In the genomic region with DNA sequence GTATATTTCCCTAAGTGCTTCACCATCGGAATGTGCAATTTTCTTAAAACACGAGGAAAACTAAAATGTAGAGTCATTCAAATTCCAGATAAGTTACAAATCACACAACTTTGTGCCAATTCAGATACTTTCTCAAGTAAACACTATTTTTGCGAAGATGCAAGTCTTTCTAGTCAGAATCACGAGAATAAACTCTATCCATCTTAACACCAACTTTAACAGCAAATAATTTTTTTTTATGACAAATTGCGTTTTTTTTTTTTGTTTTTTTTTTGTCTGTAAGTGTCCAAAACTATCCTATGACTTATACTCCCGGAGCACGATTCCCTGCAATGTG, we compare ENCODE assay signal across 8 cellular contexts. TPM values are rescaled to one million over a fixed set of nuclear protein-coding genes. Genes with fewer than 3 reads are reported as not detected.
DNase-seq lines count a peak whose midpoint lies in the region; ATAC-seq and TF ChIP-seq lines count a peak whose summit lies in the region.

No MANE protein-coding gene starts in this region.

- ATAC-seq in WTC11 = no peak
- no peak for ATAC-seq in HG03039 (IDR thresholded peaks at IDR 0.05; ENCODE audit: unreplicated experiment)

- H3K27ac Mint-ChIP-seq in WTC11 (peak overlapping the region; percentile 99), glutamatergic neuron (ENCODE audit: unreplicated experiment) (peak overlapping the region; percentile 66)

- H3K27me3 Mint-ChIP-seq in WTC11 (ENCODE audit: low read depth) (no peaks in the 10 kb centered on the region), glutamatergic neuron (ENCODE audit: unreplicated experiment) (peaks cover 5% of the 10 kb centered on the region)

- H3K4me1 Mint-ChIP-seq in WTC11 (peaks cover 45% of the 10 kb centered on the region), glutamatergic neuron (ENCODE audit: low read depth, unreplicated experiment) (peaks cover 20% of the 10 kb centered on the region)

- POLR2A ChIA-PET in WTC11 (lab: Charles Lee) = no interaction called here

- H3K4me3 ChIP-seq in GM08714 (ENCODE audit: low read length) (peak overlapping the region; percentile 92), skin epidermis (peak overlapping the region; percentile 71 to 91 (median 75))

- no peaks in the 10 kb centered on the region for H3K9me3 Mint-ChIP-seq in WTC11
- peaks cover 16% of the 10 kb centered on the region for H3K9me3 Mint-ChIP-seq in glutamatergic neuron (ENCODE audit: unreplicated experiment)

- H3K27ac ChIP-seq in skin epidermis = peak overlapping the region in 20 of 21 experiments; percentile 93 to 100 (median 99)

- DNase-seq in WTC11 (ENCODE audit: low spot score) (no peak), glutamatergic neuron (no peak), T1000 (lab: John Stamatoyannopoulos, UW) (no peak), occipital lobe (lab: John Stamatoyannopoulos, UW) (no peak), GM19240 (ENCODE audit: insufficient read length, low spot score) (no peak)

- H3K36me3 Mint-ChIP-seq in WTC11 (no peaks in the 10 kb centered on the region), glutamatergic neuron (ENCODE audit: unreplicated experiment) (no peaks in the 10 kb centered on the region)

- CTCF ChIA-PET in WTC11 (lab: Charles Lee) = interaction anchor here (2.6 to 3.9 kb wide), 2 partner anchors 263 to 359 kb away, joined by 61 to 81 read pairs; no protein-coding TSS in a partner anchor

- no peak for TF ChIP-seq CTCF in WTC11 (IDR thresholded peaks at IDR 0.05)
- TF ChIP-seq CTCF in glutamatergic neuron (IDR thresholded peaks at IDR 0.05; ENCODE audit: partially characterized antibody, unreplicated experiment) = no peak

- peak overlapping the region; percentile 77 for H3K4me3 Mint-ChIP-seq in WTC11
- peak overlapping the region; percentile 91 for H3K4me3 Mint-ChIP-seq in glutamatergic neuron (ENCODE audit: unreplicated experiment)

TF ChIP-seq in WTC11, 78 proteins besides CTCF, POLR2A, EP300 and RAD21 (continues in another document):
- no peak for TF ChIP-seq FOXJ3 (CRISPR knock-in tag; IDR thresholded peaks at IDR 0.05; ENCODE audit: borderline replicate concordance)
- TF ChIP-seq, protein P1, sequence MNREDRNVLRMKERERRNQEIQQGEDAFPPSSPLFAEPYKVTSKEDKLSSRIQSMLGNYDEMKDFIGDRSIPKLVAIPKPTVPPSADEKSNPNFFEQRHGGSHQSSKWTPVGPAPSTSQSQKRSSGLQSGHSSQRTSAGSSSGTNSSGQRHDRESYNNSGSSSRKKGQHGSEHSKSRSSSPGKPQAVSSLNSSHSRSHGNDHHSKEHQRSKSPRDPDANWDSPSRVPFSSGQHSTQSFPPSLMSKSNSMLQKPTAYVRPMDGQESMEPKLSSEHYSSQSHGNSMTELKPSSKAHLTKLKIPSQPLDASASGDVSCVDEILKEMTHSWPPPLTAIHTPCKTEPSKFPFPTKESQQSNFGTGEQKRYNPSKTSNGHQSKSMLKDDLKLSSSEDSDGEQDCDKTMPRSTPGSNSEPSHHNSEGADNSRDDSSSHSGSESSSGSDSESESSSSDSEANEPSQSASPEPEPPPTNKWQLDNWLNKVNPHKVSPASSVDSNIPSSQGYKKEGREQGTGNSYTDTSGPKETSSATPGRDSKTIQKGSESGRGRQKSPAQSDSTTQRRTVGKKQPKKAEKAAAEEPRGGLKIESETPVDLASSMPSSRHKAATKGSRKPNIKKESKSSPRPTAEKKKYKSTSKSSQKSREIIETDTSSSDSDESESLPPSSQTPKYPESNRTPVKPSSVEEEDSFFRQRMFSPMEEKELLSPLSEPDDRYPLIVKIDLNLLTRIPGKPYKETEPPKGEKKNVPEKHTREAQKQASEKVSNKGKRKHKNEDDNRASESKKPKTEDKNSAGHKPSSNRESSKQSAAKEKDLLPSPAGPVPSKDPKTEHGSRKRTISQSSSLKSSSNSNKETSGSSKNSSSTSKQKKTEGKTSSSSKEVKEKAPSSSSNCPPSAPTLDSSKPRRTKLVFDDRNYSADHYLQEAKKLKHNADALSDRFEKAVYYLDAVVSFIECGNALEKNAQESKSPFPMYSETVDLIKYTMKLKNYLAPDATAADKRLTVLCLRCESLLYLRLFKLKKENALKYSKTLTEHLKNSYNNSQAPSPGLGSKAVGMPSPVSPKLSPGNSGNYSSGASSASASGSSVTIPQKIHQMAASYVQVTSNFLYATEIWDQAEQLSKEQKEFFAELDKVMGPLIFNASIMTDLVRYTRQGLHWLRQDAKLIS (CRISPR knock-in tag; IDR thresholded peaks at IDR 0.05; ENCODE audit: borderline replicate concordance) = no peak
- TF ChIP-seq, protein P2, sequence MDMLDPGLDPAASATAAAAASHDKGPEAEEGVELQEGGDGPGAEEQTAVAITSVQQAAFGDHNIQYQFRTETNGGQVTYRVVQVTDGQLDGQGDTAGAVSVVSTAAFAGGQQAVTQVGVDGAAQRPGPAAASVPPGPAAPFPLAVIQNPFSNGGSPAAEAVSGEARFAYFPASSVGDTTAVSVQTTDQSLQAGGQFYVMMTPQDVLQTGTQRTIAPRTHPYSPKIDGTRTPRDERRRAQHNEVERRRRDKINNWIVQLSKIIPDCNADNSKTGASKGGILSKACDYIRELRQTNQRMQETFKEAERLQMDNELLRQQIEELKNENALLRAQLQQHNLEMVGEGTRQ (CRISPR knock-in tag; IDR thresholded peaks at IDR 0.05) = no peak
- TF ChIP-seq, protein P3, sequence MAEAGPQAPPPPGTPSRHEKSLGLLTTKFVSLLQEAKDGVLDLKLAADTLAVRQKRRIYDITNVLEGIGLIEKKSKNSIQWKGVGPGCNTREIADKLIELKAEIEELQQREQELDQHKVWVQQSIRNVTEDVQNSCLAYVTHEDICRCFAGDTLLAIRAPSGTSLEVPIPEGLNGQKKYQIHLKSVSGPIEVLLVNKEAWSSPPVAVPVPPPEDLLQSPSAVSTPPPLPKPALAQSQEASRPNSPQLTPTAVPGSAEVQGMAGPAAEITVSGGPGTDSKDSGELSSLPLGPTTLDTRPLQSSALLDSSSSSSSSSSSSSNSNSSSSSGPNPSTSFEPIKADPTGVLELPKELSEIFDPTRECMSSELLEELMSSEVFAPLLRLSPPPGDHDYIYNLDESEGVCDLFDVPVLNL (CRISPR knock-in tag; IDR thresholded peaks at IDR 0.05; ENCODE audit: borderline replicate concordance, low read depth) = no peak
- TF ChIP-seq NR2C2 (CRISPR knock-in tag; IDR thresholded peaks at IDR 0.05) = no peak
- TF ChIP-seq, protein P4, sequence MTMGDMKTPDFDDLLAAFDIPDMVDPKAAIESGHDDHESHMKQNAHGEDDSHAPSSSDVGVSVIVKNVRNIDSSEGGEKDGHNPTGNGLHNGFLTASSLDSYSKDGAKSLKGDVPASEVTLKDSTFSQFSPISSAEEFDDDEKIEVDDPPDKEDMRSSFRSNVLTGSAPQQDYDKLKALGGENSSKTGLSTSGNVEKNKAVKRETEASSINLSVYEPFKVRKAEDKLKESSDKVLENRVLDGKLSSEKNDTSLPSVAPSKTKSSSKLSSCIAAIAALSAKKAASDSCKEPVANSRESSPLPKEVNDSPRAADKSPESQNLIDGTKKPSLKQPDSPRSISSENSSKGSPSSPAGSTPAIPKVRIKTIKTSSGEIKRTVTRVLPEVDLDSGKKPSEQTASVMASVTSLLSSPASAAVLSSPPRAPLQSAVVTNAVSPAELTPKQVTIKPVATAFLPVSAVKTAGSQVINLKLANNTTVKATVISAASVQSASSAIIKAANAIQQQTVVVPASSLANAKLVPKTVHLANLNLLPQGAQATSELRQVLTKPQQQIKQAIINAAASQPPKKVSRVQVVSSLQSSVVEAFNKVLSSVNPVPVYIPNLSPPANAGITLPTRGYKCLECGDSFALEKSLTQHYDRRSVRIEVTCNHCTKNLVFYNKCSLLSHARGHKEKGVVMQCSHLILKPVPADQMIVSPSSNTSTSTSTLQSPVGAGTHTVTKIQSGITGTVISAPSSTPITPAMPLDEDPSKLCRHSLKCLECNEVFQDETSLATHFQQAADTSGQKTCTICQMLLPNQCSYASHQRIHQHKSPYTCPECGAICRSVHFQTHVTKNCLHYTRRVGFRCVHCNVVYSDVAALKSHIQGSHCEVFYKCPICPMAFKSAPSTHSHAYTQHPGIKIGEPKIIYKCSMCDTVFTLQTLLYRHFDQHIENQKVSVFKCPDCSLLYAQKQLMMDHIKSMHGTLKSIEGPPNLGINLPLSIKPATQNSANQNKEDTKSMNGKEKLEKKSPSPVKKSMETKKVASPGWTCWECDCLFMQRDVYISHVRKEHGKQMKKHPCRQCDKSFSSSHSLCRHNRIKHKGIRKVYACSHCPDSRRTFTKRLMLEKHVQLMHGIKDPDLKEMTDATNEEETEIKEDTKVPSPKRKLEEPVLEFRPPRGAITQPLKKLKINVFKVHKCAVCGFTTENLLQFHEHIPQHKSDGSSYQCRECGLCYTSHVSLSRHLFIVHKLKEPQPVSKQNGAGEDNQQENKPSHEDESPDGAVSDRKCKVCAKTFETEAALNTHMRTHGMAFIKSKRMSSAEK (CRISPR knock-in tag; IDR thresholded peaks at IDR 0.05; ENCODE audit: borderline replicate concordance) = no peak
- no peak for TF ChIP-seq GTF2I (CRISPR knock-in tag; conservative IDR thresholded peaks at IDR 0.05)
- no peak for TF ChIP-seq FOXP1 (CRISPR knock-in tag; IDR thresholded peaks at IDR 0.05; ENCODE audit: borderline replicate concordance)
- no peak for TF ChIP-seq TP53 (CRISPR knock-in tag; IDR thresholded peaks at IDR 0.05)
- TF ChIP-seq, protein P5, sequence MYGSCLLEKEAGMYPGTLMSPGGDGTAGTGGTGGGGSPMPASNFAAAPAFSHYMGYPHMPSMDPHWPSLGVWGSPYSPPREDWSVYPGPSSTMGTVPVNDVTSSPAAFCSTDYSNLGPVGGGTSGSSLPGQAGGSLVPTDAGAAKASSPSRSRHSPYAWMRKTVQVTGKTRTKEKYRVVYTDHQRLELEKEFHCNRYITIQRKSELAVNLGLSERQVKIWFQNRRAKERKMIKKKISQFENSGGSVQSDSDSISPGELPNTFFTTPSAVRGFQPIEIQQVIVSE (CRISPR knock-in tag; IDR thresholded peaks at IDR 0.05; ENCODE audit: borderline replicate concordance) = no peak
- TF ChIP-seq, protein P6, sequence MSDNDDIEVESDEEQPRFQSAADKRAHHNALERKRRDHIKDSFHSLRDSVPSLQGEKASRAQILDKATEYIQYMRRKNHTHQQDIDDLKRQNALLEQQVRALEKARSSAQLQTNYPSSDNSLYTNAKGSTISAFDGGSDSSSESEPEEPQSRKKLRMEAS (CRISPR knock-in tag; IDR thresholded peaks at IDR 0.05) = no peak
- TF ChIP-seq, protein P7, sequence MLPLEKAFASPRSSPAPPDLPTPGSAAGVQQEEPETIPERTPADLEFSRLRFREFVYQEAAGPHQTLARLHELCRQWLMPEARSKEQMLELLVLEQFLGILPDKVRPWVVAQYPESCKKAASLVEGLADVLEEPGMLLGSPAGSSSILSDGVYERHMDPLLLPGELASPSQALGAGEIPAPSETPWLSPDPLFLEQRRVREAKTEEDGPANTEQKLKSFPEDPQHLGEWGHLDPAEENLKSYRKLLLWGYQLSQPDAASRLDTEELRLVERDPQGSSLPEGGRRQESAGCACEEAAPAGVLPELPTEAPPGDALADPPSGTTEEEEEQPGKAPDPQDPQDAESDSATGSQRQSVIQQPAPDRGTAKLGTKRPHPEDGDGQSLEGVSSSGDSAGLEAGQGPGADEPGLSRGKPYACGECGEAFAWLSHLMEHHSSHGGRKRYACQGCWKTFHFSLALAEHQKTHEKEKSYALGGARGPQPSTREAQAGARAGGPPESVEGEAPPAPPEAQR (CRISPR knock-in tag; IDR thresholded peaks at IDR 0.05) = no peak

RNA-seq across cellular contexts. Expression of a gene that starts 1.3 kb away (rescaled TPM):
- 14.9 to 20.7 TPM (median 17.7 TPM) in 3 replicates for total RNA-seq in WTC11 (2021)
- 22.8 TPM for total RNA-seq in glutamatergic neuron (ENCODE audit: unreplicated experiment)
- total RNA-seq in occipital lobe = 80.8 TPM
